ENCODE assay signal across 3 cellular contexts in the genomic region with DNA sequence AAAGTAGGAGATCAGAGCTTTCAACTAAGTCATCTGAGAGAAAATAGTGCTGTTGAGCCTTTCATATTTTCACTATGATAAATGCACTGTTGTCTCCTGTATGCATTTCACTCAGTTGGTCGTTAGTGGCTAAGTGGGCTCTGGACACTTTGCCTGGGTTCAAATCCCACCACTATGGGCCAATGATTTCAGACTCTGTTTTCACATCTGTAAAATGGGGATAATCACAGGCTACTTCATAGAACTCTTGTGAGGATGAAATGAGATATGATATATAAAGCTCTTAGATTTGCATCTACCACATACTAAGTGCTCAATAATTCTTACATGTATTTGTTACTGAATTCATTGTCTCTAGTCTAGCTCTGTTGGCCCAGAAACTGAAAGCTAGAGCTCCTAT.
A peak's percentile ranks its signal among the peaks of the same experiment; 100 is the strongest.
TF ChIP-seq lines count a peak whose summit lies in the region.

No MANE protein-coding gene starts in this region.

TF ChIP-seq in HepG2, 621 proteins besides CTCF, POLR2A, EP300 and RAD21:
- TF ChIP-seq, protein P1, sequence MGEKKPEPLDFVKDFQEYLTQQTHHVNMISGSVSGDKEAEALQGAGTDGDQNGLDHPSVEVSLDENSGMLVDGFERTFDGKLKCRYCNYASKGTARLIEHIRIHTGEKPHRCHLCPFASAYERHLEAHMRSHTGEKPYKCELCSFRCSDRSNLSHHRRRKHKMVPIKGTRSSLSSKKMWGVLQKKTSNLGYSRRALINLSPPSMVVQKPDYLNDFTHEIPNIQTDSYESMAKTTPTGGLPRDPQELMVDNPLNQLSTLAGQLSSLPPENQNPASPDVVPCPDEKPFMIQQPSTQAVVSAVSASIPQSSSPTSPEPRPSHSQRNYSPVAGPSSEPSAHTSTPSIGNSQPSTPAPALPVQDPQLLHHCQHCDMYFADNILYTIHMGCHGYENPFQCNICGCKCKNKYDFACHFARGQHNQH (CRISPR knock-in tag; IDR thresholded peaks at IDR 0.05) = no peak
- no peak for TF ChIP-seq GPN1 (CRISPR knock-in tag; IDR thresholded peaks at IDR 0.05; ENCODE audit: borderline replicate concordance)
- TF ChIP-seq ZNF629 (CRISPR knock-in tag; conservative IDR thresholded peaks at IDR 0.05) = peak; percentile 24; the same call in 1 of the 2 replicates
- TF ChIP-seq ZNF282 (IDR thresholded peaks at IDR 0.05; ENCODE audit: partially characterized antibody) = no peak

TF ChIP-seq in IMR-90, 13 proteins besides CTCF, POLR2A, EP300 and RAD21:
- no peak for TF ChIP-seq MAFK (IDR thresholded peaks at IDR 0.05; ENCODE audit: low read depth, low read length)
- no peak for TF ChIP-seq RCOR1 (IDR thresholded peaks at IDR 0.05; ENCODE audit: insufficient replicate concordance, low read length)
- no peak for TF ChIP-seq FOS (IDR thresholded peaks at IDR 0.05; ENCODE audit: low read depth, low read length)
- TF ChIP-seq MXI1 (IDR thresholded peaks at IDR 0.05; ENCODE audit: borderline replicate concordance, low read depth, low read length) = no peak
TF ChIP-seq in IMR-90: peak in this region for 0.

TF ChIP-seq in K562, 482 proteins besides CTCF, POLR2A, EP300 and RAD21:
- TF ChIP-seq ADNP (tag; IDR thresholded peaks at IDR 0.05) = peak; percentile 52; the same call in 1 of the 2 replicates
- no peak for TF ChIP-seq SMAD1 (IDR thresholded peaks at IDR 0.05; ENCODE audit: low read depth, low read length, partially characterized antibody)
- 0 out of 4 replicates have a peak, but pooled peaks of 1 of the 2 experiments have one; percentile 20 for TF ChIP-seq RCOR1 (IDR thresholded peaks at IDR 0.05; ENCODE audit: borderline replicate concordance in 1 of 2, low read depth in 2 of 2, low read length in 2 of 2)
- TF ChIP-seq CREM (IDR thresholded peaks at IDR 0.05; ENCODE audit: low read depth) = no peak
- peak; percentile 84 for TF ChIP-seq RBM25 (IDR thresholded peaks at IDR 0.05; ENCODE audit: low read depth, low read length, severe bottlenecking)
- TF ChIP-seq BCOR (IDR thresholded peaks at IDR 0.05) = no peak
- TF ChIP-seq PCBP2 (IDR thresholded peaks at IDR 0.05; ENCODE audit: low read depth, low read length, poor library complexity, severe bottlenecking) = no peak
